20 cellular contexts compared by ENCODE assay signal in the genomic region with DNA sequence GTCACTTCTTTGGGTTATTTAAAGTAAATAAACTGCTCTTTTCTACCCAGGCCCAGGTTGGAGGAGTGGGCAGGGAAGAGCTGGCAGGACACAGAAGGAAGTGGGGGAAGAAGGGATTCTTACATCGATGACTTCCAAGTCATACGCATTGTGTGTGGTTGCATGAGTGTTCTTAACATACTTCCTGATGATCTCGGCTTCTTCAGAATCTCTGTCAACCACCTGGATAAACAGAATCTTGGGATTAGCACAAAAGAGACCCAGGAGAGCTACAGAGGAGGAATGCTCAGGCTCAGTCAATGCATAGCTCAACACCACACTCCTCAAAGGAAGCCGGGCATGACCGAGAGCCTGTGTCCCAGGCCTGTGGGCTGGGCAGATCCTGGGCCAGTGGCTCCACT. TPM values are rescaled to one million over a fixed set of nuclear protein-coding genes. Genes with fewer than 3 reads are reported as not detected.
A peak's percentile ranks its signal among the peaks of the same experiment; 100 is the strongest.
DNase-seq lines count a peak whose midpoint lies in the region; ATAC-seq, FAIRE-seq and TF ChIP-seq lines count a peak whose summit lies in the region.
"Had no signal": no experiment of that assay in that cellular context is flagged by ENCODE, and none has a peak within 500 bp of the region (broad histone marks: within the 10 kb centered on the region; RNA-seq: fewer than 3 reads in every experiment).

No MANE protein-coding gene starts in this region.

- no peak for ATAC-seq in HG03571 (IDR thresholded peaks at IDR 0.05; ENCODE audit: unreplicated experiment)
- ATAC-seq: right lobe of liver had no signal

- no peak overlapping the region for H3K27ac Mint-ChIP-seq in activated CD4-positive, alpha-beta T cell treated with anti-CD3 and anti-CD28 coated beads, Interleukin-2, amount 10 ng/mL, durations not matched to agents 24 days and 14 days

- no peaks in the 10 kb centered on the region for H3K27me3 Mint-ChIP-seq in activated CD4-positive, alpha-beta T cell treated with anti-CD3 and anti-CD28 coated beads, Interleukin-2, amount 10 ng/mL, durations not matched to agents 24 days and 14 days
- H3K27me3 Mint-ChIP-seq: CD4-positive, alpha-beta memory T cell had no signal

- in situ Hi-C loops in astrocyte of the spinal cord (cut with HindIII; ENCODE audit: low sequenced_read_pairs), result no loop called here

- DNase-seq in DMS53 (lab: John Stamatoyannopoulos, UW), result peak; percentile 24
- DNase-seq in DMS53 treated with DMSO at 0.1 percent for 48 hours (lab: John Stamatoyannopoulos, UW; ENCODE audit: unreplicated experiment), result no peak
- DNase-seq in astrocyte of the spinal cord (ENCODE audit: low read depth, low spot score), result peak; percentile 78
- peak; percentile 19 for DNase-seq in hepatic stellate cell (ENCODE audit: low spot score)
- no peak for DNase-seq in H54 (ENCODE audit: insufficient read length, low spot score)
- DNase-seq in activated CD4-positive, alpha-beta T cell treated with anti-CD3 and anti-CD28 coated beads, Interleukin-2, amount 10 ng/mL, durations not matched to agents 24 days and 14 days, result no peak
- no peak for DNase-seq in SKM-1 (lab: John Stamatoyannopoulos, UW; ENCODE audit: unreplicated experiment)
- DNase-seq: CD4-positive, alpha-beta memory T cell; cortex of kidney; erythroblast; heart right ventricle; Kasumi-1; kidney; NCI-H1436; right lobe of liver; SW 1271; tibial artery had no signal

- peaks cover 72% of the 10 kb centered on the region for H3K36me3 Mint-ChIP-seq in activated CD4-positive, alpha-beta T cell treated with anti-CD3 and anti-CD28 coated beads, Interleukin-2, amount 10 ng/mL, durations not matched to agents 24 days and 14 days (ENCODE audit: low read depth)

- no peak for FAIRE-seq in H54 (lab: Jason Lieb, UNC)
- FAIRE-seq: G401.6, GM12891, kidney had no signal

- no peak overlapping the region for H3K4me3 Mint-ChIP-seq in activated CD4-positive, alpha-beta T cell treated with anti-CD3 and anti-CD28 coated beads, Interleukin-2, amount 10 ng/mL, durations not matched to agents 24 days and 14 days
- H3K4me3 Mint-ChIP-seq: CD4-positive, alpha-beta memory T cell had no signal

- no peaks in the 10 kb centered on the region for H3K4me1 Mint-ChIP-seq in activated CD4-positive, alpha-beta T cell treated with anti-CD3 and anti-CD28 coated beads, Interleukin-2, amount 10 ng/mL, durations not matched to agents 24 days and 14 days
- H3K4me1 Mint-ChIP-seq: CD4-positive, alpha-beta memory T cell had no signal

- intact Hi-C loops in activated CD4-positive, alpha-beta T cell treated with anti-CD3 and anti-CD28 coated beads, Interleukin-2, amount 10 ng/mL, durations not matched to agents 24 days and 14 days (cut with micrococcal nuclease), result no loop called here

- TF ChIP-seq CTCF in astrocyte of the spinal cord (IDR thresholded peaks at IDR 0.05; ENCODE audit: low read depth, low read length), result no peak

- no peak overlapping the region for H3K4me3 ChIP-seq in astrocyte of the spinal cord (ENCODE audit: low read depth, low read length)
- H3K4me3 ChIP-seq: heart right ventricle, right lobe of liver, tibial artery had no signal

- H3K9me3 Mint-ChIP-seq in activated CD4-positive, alpha-beta T cell treated with anti-CD3 and anti-CD28 coated beads, Interleukin-2, amount 10 ng/mL, durations not matched to agents 24 days and 14 days, result no peaks in the 10 kb centered on the region
- H3K9me3 Mint-ChIP-seq: CD4-positive, alpha-beta memory T cell had no signal

- no peak for TF ChIP-seq POLR2A in H54 (IDR thresholded peaks at IDR 0.05; ENCODE audit: low read depth, low read length)

RNA-seq across cellular contexts. Expression of a gene that starts 42.1 kb away (rescaled TPM):
- total RNA-seq in activated CD4-positive, alpha-beta T cell treated with anti-CD3 and anti-CD28 coated beads, Interleukin-2, amount 10 ng/mL, durations not matched to agents 24 days and 14 days, result 215 and 222 TPM in 2 replicates

RNA-seq across cellular contexts. Expression of a gene that starts 56.9 kb away (rescaled TPM):
- total RNA-seq in activated CD4-positive, alpha-beta T cell treated with anti-CD3 and anti-CD28 coated beads, Interleukin-2, amount 10 ng/mL, durations not matched to agents 24 days and 14 days, result 10.5 and 13.8 TPM in 2 replicates

Comparison
In these comparisons a context has a peak if more than half of its experiments do, and no peak if none do; other contexts are left out.
1. DNase-seq: peak in DMS53 (single experiment), astrocyte of the spinal cord (single experiment) and hepatic stellate cell (single experiment); none in DMS53 treated with DMSO at 0.1 percent for 48 hours (single experiment), H54 (single experiment), activated CD4-positive, alpha-beta T cell treated with anti-CD3 and anti-CD28 coated beads, Interleukin-2, amount 10 ng/mL, durations not matched to agents 24 days and 14 days (single experiment) and SKM-1 (single experiment).